28 cellular contexts compared by ENCODE assay signal in genomic region chr3:53618946-53619345, GRCh38.
DNase-seq lines count a peak whose midpoint lies in the region; ATAC-seq, FAIRE-seq and TF ChIP-seq lines count a peak whose summit lies in the region.
"Had no signal": no experiment of that assay in that cellular context is flagged by ENCODE, and none has a peak within 500 bp of the region (broad histone marks: within the 10 kb centered on the region; RNA-seq: fewer than 3 reads in every experiment).

No MANE protein-coding gene starts in this region.

- H3K4me1 ChIP-seq in mucosa of descending colon (ENCODE audit: low read depth), result peaks cover 14% of the 10 kb centered on the region
- no peaks in the 10 kb centered on the region for H3K4me1 ChIP-seq in small intestine (ENCODE audit: control insufficient read depth in 2 of 2, insufficient read depth in 1 of 2, low read depth in 1 of 2, low read length in 1 of 2)
- H3K4me1 ChIP-seq in thyroid gland, result peaks cover 0 to 12% of the 10 kb centered on the region in 2 donors
- H3K4me1 ChIP-seq: A549, Caco-2 had no signal

- no peaks in the 10 kb centered on the region for H3K36me3 Mint-ChIP-seq in activated CD8-positive, alpha-beta T cell treated with anti-CD3 and anti-CD28 coated beads for 36 hours (ENCODE audit: low read depth)
- H3K36me3 Mint-ChIP-seq: CD8-positive, alpha-beta T cell had no signal

- H3K27ac Mint-ChIP-seq in activated CD8-positive, alpha-beta T cell treated with anti-CD3 and anti-CD28 coated beads for 36 hours, result no peak overlapping the region
- H3K27ac Mint-ChIP-seq: B cell; CD4-positive, alpha-beta T cell; CD8-positive, alpha-beta T cell had no signal

- no peaks in the 10 kb centered on the region for H3K27me3 ChIP-seq in small intestine (ENCODE audit: control insufficient read depth in 2 of 2, insufficient read depth in 2 of 2, low read length in 2 of 2)
- no peaks in the 10 kb centered on the region for H3K27me3 ChIP-seq in brain microvascular endothelial cell (replicated peaks)
- H3K27me3 ChIP-seq in thyroid gland, result no peaks in the 10 kb centered on the region
- H3K27me3 ChIP-seq: BLaER1 treated with 17β-estradiol and CSF1 and Interleukin-3, amounts not matched to agents 10 nM and 100 nM had no signal

- H3K4me3 Mint-ChIP-seq in activated CD8-positive, alpha-beta T cell treated with anti-CD3 and anti-CD28 coated beads for 36 hours, result no peak overlapping the region
- H3K4me3 Mint-ChIP-seq: B cell; CD4-positive, alpha-beta T cell; CD8-positive, alpha-beta T cell had no signal

- ATAC-seq in mucosa of descending colon (peak; percentile 91), HG03442 (IDR thresholded peaks at IDR 0.05; ENCODE audit: unreplicated experiment) (no peak)
- ATAC-seq in activated CD8-positive, alpha-beta T cell treated with anti-CD3 and anti-CD28 coated beads for 36 hours, result no peak
- ATAC-seq: A549; CD8-positive, alpha-beta T cell; GM12878 had no signal

- peaks cover 14% of the 10 kb centered on the region for H3K27me3 Mint-ChIP-seq in activated CD8-positive, alpha-beta T cell treated with anti-CD3 and anti-CD28 coated beads for 36 hours

- in situ Hi-C loops in brain microvascular endothelial cell (cut with HindIII; ENCODE audit: low pct_ligation_motif_present, low sequenced_read_pairs), result no loop called here

- H3K27ac ChIP-seq in small intestine (ENCODE audit: low read depth in 1 of 2, low read length in 1 of 2), result no peak overlapping the region
- no peak overlapping the region for H3K27ac ChIP-seq in brain microvascular endothelial cell
- no peak overlapping the region for H3K27ac ChIP-seq in thyroid gland
- H3K27ac ChIP-seq: 22Rv1; A549; BLaER1 treated with 17β-estradiol and CSF1 and Interleukin-3, amounts not matched to agents 10 nM and 100 nM; C4-2B had no signal

- POLR2A ChIA-PET in activated CD8-positive, alpha-beta T cell treated with anti-CD3 and anti-CD28 coated beads for 36 hours (lab: Charles Lee), result no interaction called here

- FAIRE-seq in islet of Langerhans (lab: Jason Lieb, UNC) (peak; percentile 66), small intestine (lab: Jason Lieb, UNC) (no peak)
- FAIRE-seq: A549, GM12878, GM12892, GM18507 had no signal

- no peaks in the 10 kb centered on the region for H3K9me3 Mint-ChIP-seq in activated CD8-positive, alpha-beta T cell treated with anti-CD3 and anti-CD28 coated beads for 36 hours
- H3K9me3 Mint-ChIP-seq: CD4-positive, alpha-beta T cell; CD8-positive, alpha-beta T cell had no signal

- CTCF ChIA-PET in activated CD8-positive, alpha-beta T cell treated with anti-CD3 and anti-CD28 coated beads for 36 hours (lab: Charles Lee), result no interaction called here

- intact Hi-C loops in mucosa of descending colon (cut with DNase I, micrococcal nuclease) (no loop called here), thyroid gland (cut with DNase I) (no loop called here)
- intact Hi-C loops in activated CD8-positive, alpha-beta T cell treated with anti-CD3 and anti-CD28 coated beads for 36 hours (cut with micrococcal nuclease), result no loop called here

- H3K36me3 ChIP-seq in mucosa of descending colon (ENCODE audit: low read depth), result no peaks in the 10 kb centered on the region
- no peaks in the 10 kb centered on the region for H3K36me3 ChIP-seq in small intestine (ENCODE audit: control insufficient read depth in 2 of 2, insufficient read depth in 2 of 2, low read length in 2 of 2)
- no peaks in the 10 kb centered on the region for H3K36me3 ChIP-seq in brain microvascular endothelial cell (replicated peaks)
- no peaks in the 10 kb centered on the region for H3K36me3 ChIP-seq in thyroid gland
- H3K36me3 ChIP-seq: BLaER1 treated with 17β-estradiol and CSF1 and Interleukin-3, amounts not matched to agents 10 nM and 100 nM had no signal

- TF ChIP-seq CTCF in mucosa of descending colon (IDR thresholded peaks at IDR 0.05) (no peak), brain microvascular endothelial cell (IDR thresholded peaks at IDR 0.05; ENCODE audit: low read depth, low read length, missing control alignments) (no peak), thyroid gland (IDR thresholded peaks at IDR 0.05) (no peak)
- no peak for TF ChIP-seq CTCF in activated CD8-positive, alpha-beta T cell treated with anti-CD3 and anti-CD28 coated beads for 36 hours (IDR thresholded peaks at IDR 0.05)

- 65 to 68% (median 67%) methylated on average over 5 of the region's 5 CpGs for WGBS in small intestine, 3 donors
- 88 to 90% methylated on average over 5 of the region's 5 CpGs for WGBS in thyroid gland, 2 donors

- TF ChIP-seq POLR2A in thyroid gland (IDR thresholded peaks at IDR 0.05), result no peak

- no peaks in the 10 kb centered on the region for H3K4me1 Mint-ChIP-seq in activated CD8-positive, alpha-beta T cell treated with anti-CD3 and anti-CD28 coated beads for 36 hours (ENCODE audit: low read depth)

- no peaks in the 10 kb centered on the region for H3K9me3 ChIP-seq in mucosa of descending colon
- H3K9me3 ChIP-seq in small intestine (ENCODE audit: control insufficient read depth, low read depth), result no peaks in the 10 kb centered on the region
- H3K9me3 ChIP-seq in thyroid gland, result no peaks in the 10 kb centered on the region
- H3K9me3 ChIP-seq: A549, Caco-2 had no signal

- peak; percentile 36 for DNase-seq in SW480 (ENCODE audit: low spot score)
- DNase-seq in mucosa of descending colon, result peak in 2 of 3 donors; percentile 59 to 70
- peak; percentile 25 for DNase-seq in small intestine
- no peak for DNase-seq in brain microvascular endothelial cell
- no peak for DNase-seq in thyroid gland
- DNase-seq in activated CD8-positive, alpha-beta T cell treated with anti-CD3 and anti-CD28 coated beads for 36 hours, result no peak
- DNase-seq: AML-193; Caco-2; Calu3; CD4-positive, alpha-beta T cell; CD8-positive, alpha-beta T cell; DMS 273 treated with DMSO at 0.1 percent for 48 hours; DMS153; DMS53; DMS79; DND-41; EL; GDM1 had no signal

- H3K4me3 ChIP-seq in mucosa of descending colon (no peak overlapping the region), small intestine (ENCODE audit: low read depth in 1 of 2, low read length in 2 of 2) (no peak overlapping the region), brain microvascular endothelial cell (ENCODE audit: low read depth, low read length) (no peak overlapping the region), thyroid gland (replicated peaks in 1 of 3) (no peak overlapping the region)
- H3K4me3 ChIP-seq: A549; BLaER1 treated with 17β-estradiol and CSF1 and Interleukin-3, amounts not matched to agents 10 nM and 100 nM; GM12878 had no signal

Comparison
In these comparisons a context has a peak if more than half of its experiments do, and no peak if none do; other contexts are left out.
1. DNase-seq: peak in SW480 (single experiment), mucosa of descending colon (2 of 3) and small intestine (single experiment); none in brain microvascular endothelial cell (single experiment), thyroid gland (0 of 2) and activated CD8-positive, alpha-beta T cell treated with anti-CD3 and anti-CD28 coated beads for 36 hours (single experiment).